Comparison of ENCODE assay signal across 1 cellular context in genomic region chr7:135211179-135211945, GRCh38.
TF ChIP-seq lines count a peak whose summit lies in the region.

TSS of gene WDR91 (minus strand) at chr7:135211526. CDS start at chr7:135211502, 24 bp downstream.

TF ChIP-seq in K562, 482 proteins besides CTCF, POLR2A, EP300 and RAD21 (continued from another document and continues in another):
- TF ChIP-seq CHAMP1 (IDR thresholded peaks at IDR 0.05) (no peak), HNRNPH1 (optimal IDR thresholded peaks at IDR 0.05; ENCODE audit: low read depth, low read length) (no peak), MED1 (CRISPR knock-in tag; IDR thresholded peaks at IDR 0.05; ENCODE audit: borderline replicate concordance) (no peak), MEF2A (IDR thresholded peaks at IDR 0.05; ENCODE audit: control insufficient read depth, low read depth, low read length) (no peak), LCOR (CRISPR knock-in tag; IDR thresholded peaks at IDR 0.05) (peak; percentile 59), NCOA2 (IDR thresholded peaks at IDR 0.05; ENCODE audit: partially characterized antibody in 2 of 2) (no peak), MECOM (CRISPR knock-in tag; IDR thresholded peaks at IDR 0.05) (no peak), NCOA4 (IDR thresholded peaks at IDR 0.05; ENCODE audit: partially characterized antibody) (no peak), BHLHE40 (IDR thresholded peaks at IDR 0.05; ENCODE audit: low read length) (no peak; the same call in 1 of the 2 replicates), RBM25 (IDR thresholded peaks at IDR 0.05; ENCODE audit: low read depth, low read length, severe bottlenecking) (no peak), ZNF408 (CRISPR knock-in tag; IDR thresholded peaks at IDR 0.05; ENCODE audit: low read depth) (no peak), STAT5A (IDR thresholded peaks at IDR 0.05; ENCODE audit: borderline replicate concordance, low read length) (no peak), ATF7 (IDR thresholded peaks at IDR 0.05) (peak; percentile 42), PTRF (tag; IDR thresholded peaks at IDR 0.05) (no peak), TCF3 (CRISPR knock-in tag; IDR thresholded peaks at IDR 0.05) (0 out of 2 replicates have a peak, but pooled peaks have one; percentile 17), GTF2F1 (IDR thresholded peaks at IDR 0.05; ENCODE audit: low read depth, low read length) (no peak; the same call in 1 of the 2 replicates), ZNF12 (CRISPR knock-in tag; IDR thresholded peaks at IDR 0.05) (peak; percentile 72; the same call in 1 of the 2 replicates), USF2 (CRISPR knock-in tag; IDR thresholded peaks at IDR 0.05) (no peak), ELF4 (CRISPR knock-in tag; IDR thresholded peaks at IDR 0.05) (no peak), ZNF717 (CRISPR knock-in tag; IDR thresholded peaks at IDR 0.05) (no peak), MAZ (CRISPR knock-in tag; conservative IDR thresholded peaks at IDR 0.05 in 1 of 2, IDR thresholded peaks at IDR 0.05 in 1 of 2) (peak; percentile 74 to 80), ZNF146 (CRISPR knock-in tag; IDR thresholded peaks at IDR 0.05; ENCODE audit: unreplicated experiment) (no peak), GABPA (tag; conservative IDR thresholded peaks at IDR 0.05; ENCODE audit: low read depth) (peak; percentile 60; the same call in 1 of the 2 replicates), HMG20B (CRISPR knock-in tag; IDR thresholded peaks at IDR 0.05) (no peak), HDAC6 (IDR thresholded peaks at IDR 0.05; ENCODE audit: low read depth, low read length) (no peak; the same call in 1 of the 2 replicates), YBX1 (IDR thresholded peaks at IDR 0.05) (no peak), SAFB2 (IDR thresholded peaks at IDR 0.05; ENCODE audit: borderline replicate concordance, low read depth, low read length, severe bottlenecking) (no peak), PURB (CRISPR knock-in tag; IDR thresholded peaks at IDR 0.05; ENCODE audit: low read depth) (no peak), ZNF232 (CRISPR knock-in tag; IDR thresholded peaks at IDR 0.05) (no peak), NFE2L1 (tag; IDR thresholded peaks at IDR 0.05; ENCODE audit: borderline replicate concordance, low read depth) (no peak), ARID3B (CRISPR knock-in tag; IDR thresholded peaks at IDR 0.05; ENCODE audit: borderline replicate concordance) (peak; percentile 87; the same call in 1 of the 2 replicates), PREB (CRISPR knock-in tag; IDR thresholded peaks at IDR 0.05) (no peak), RBM15 (IDR thresholded peaks at IDR 0.05; ENCODE audit: insufficient read depth, low read length) (no peak), KDM2B (CRISPR knock-in tag; IDR thresholded peaks at IDR 0.05) (peak; percentile 97; the same call in 1 of the 2 replicates), IFI16 (CRISPR knock-in tag; IDR thresholded peaks at IDR 0.05) (no peak), EWSR1 (IDR thresholded peaks at IDR 0.05; ENCODE audit: borderline replicate concordance, low read depth, partially characterized antibody) (no peak), CHD1 (IDR thresholded peaks at IDR 0.05; ENCODE audit: low read length) (no peak), PRDM10 (IDR thresholded peaks at IDR 0.05; ENCODE audit: partially characterized antibody) (no peak), CREB5 (CRISPR knock-in tag; IDR thresholded peaks at IDR 0.05) (no peak), EP400 (IDR thresholded peaks at IDR 0.05) (peak; percentile 24; the same call in 1 of the 2 replicates), ZNF212 (CRISPR knock-in tag; IDR thresholded peaks at IDR 0.05) (no peak), ZKSCAN3 (CRISPR knock-in tag; IDR thresholded peaks at IDR 0.05) (no peak), ZNF586 (CRISPR knock-in tag; conservative IDR thresholded peaks at IDR 0.05) (no peak), ZKSCAN8 (CRISPR knock-in tag; IDR thresholded peaks at IDR 0.05) (no peak), SAP30 (IDR thresholded peaks at IDR 0.05; ENCODE audit: borderline replicate concordance, insufficient read depth, low read depth, low read length, poor library complexity, severe bottlenecking) (peak; percentile 69), NR1H2 (CRISPR knock-in tag; IDR thresholded peaks at IDR 0.05) (no peak), ZNF311 (CRISPR knock-in tag; IDR thresholded peaks at IDR 0.05) (no peak), BRF2 (IDR thresholded peaks at IDR 0.05; ENCODE audit: borderline replicate concordance, insufficient read depth, insufficient read length) (no peak), ZNF57 (CRISPR knock-in tag; IDR thresholded peaks at IDR 0.05) (no peak), ZNF644 (tag; IDR thresholded peaks at IDR 0.05; ENCODE audit: low read depth) (no peak), ZNF766 (CRISPR knock-in tag; conservative IDR thresholded peaks at IDR 0.05) (no peak; the same call in 1 of the 2 replicates), ZNF785 (CRISPR knock-in tag; IDR thresholded peaks at IDR 0.05) (no peak), PCBP2 (IDR thresholded peaks at IDR 0.05; ENCODE audit: low read depth, low read length, poor library complexity, severe bottlenecking) (no peak), ZBTB43 (CRISPR knock-in tag; IDR thresholded peaks at IDR 0.05) (peak; percentile 14; the same call in 1 of the 2 replicates), FOS (IDR thresholded peaks at IDR 0.05; ENCODE audit: extremely low read depth, insufficient read length) (no peak), KLF6 (CRISPR knock-in tag; IDR thresholded peaks at IDR 0.05; ENCODE audit: borderline replicate concordance) (no peak), SMARCA4 (IDR thresholded peaks at IDR 0.05) (no peak)
